Comparison of ENCODE assay signal across 1 cellular context in genomic region chr3:48697952-48698351, GRCh38.
TF ChIP-seq lines count a peak whose summit lies in the region.

No MANE protein-coding gene starts in this region.

TF ChIP-seq in HepG2, 621 proteins besides CTCF, POLR2A, EP300 and RAD21:
- TF ChIP-seq TFDP1 (CRISPR knock-in tag; IDR thresholded peaks at IDR 0.05; ENCODE audit: borderline replicate concordance) (no peak), CREB3 (CRISPR knock-in tag; IDR thresholded peaks at IDR 0.05) (no peak), ZBTB7B (CRISPR knock-in tag; IDR thresholded peaks at IDR 0.05) (no peak), STAG1 (CRISPR knock-in tag; IDR thresholded peaks at IDR 0.05) (0 out of 2 replicates have a peak, but pooled peaks have one; percentile 4), FOXA1 (IDR thresholded peaks at IDR 0.05) (no peak), FOXA1 (CRISPR knock-in tag; IDR thresholded peaks at IDR 0.05) (0 out of 2 replicates have a peak, but pooled peaks have one; percentile 7), CBX1 (IDR thresholded peaks at IDR 0.05; ENCODE audit: low read depth) (no peak), NCOA1 (CRISPR knock-in tag; IDR thresholded peaks at IDR 0.05) (no peak), RBM22 (optimal IDR thresholded peaks at IDR 0.05; ENCODE audit: low read length) (peak; percentile 60)
TF ChIP-seq in HepG2: peak in this region for 3.
